8 cellular contexts compared by ENCODE assay signal in the genomic region with DNA sequence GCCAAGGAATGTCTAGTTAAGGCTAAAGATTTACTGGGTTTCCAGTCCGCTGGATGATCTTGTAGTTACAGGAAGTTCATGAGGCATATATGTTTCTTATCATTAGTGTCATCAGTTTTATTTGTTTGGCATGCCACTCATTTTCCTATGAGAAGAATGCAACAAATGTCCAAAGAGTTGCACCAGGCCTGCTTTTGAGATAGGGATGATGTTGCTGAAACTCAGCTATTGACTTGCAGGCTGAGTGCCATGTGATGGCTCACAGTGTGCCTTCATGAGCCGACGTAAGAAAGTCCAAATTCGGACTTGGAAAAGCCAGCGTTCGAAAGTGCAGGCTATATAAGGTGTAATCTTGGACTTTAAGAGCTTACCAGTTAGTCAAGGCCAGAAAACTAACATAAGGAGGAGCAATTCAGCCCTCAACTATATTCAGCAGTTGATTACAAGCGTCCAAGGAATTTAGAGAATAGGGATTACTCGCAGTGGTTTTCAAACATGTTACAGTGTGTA.
DNase-seq lines count a peak whose midpoint lies in the region; ATAC-seq, FAIRE-seq and TF ChIP-seq lines count a peak whose summit lies in the region.
"Had no signal": no experiment of that assay in that cellular context is flagged by ENCODE, and none has a peak within 500 bp of the region (broad histone marks: within the 10 kb centered on the region; RNA-seq: fewer than 3 reads in every experiment).

No MANE protein-coding gene starts in this region.

- WGBS in SK-N-SH (ENCODE audit: low lambda C conversion rate), result 19% methylated on average over 8 of the region's 8 CpGs
- 80 to 94% (median 83%) methylated on average over 8 of the region's 8 CpGs for WGBS in spleen, 5 donors
- 95% methylated on average over 8 of the region's 8 CpGs for WGBS in HepG2 (ENCODE audit: low lambda C conversion rate)

- H3K79me2 ChIP-seq in SK-N-SH (ENCODE audit: insufficient read depth), result peaks cover 5% of the 10 kb centered on the region; the same call in 1 of the 2 replicates
- H3K79me2 ChIP-seq in HepG2 (ENCODE audit: insufficient read depth, low read length), result no peaks in the 10 kb centered on the region

- no TSS peak for BruUV-seq in HepG2 (replicated peaks; lab: Mats Ljungman, UMichigan)

- H3K27me3 ChIP-seq in SK-N-SH (ENCODE audit: insufficient read depth) (no peaks in the 10 kb centered on the region), spleen (replicated peaks in 1 of 7) (no peaks in the 10 kb centered on the region), HepG2 (ENCODE audit: control insufficient read depth in 1 of 2, insufficient read depth in 2 of 2, low read length in 2 of 2) (no peaks in the 10 kb centered on the region; a peak in 1 of 5 replicates)

- no peaks in the 10 kb centered on the region for H3K9me2 ChIP-seq in SK-N-SH

- in situ Hi-C loops in HepG2 (cut with HindIII; ENCODE audit: extremely low pct_ligation_motif_present, low pct_unique_long_range_greater_than_20kb), result no loop called here

- CTCF ChIA-PET in SK-N-SH (lab: Yijun Ruan, JAX) (interaction anchor here (0.6 to 1.0 kb wide), 2 partner anchors 10 to 34 kb away, joined by 3 to 5 read pairs; no protein-coding TSS in a partner anchor), HepG2 (lab: Yijun Ruan, JAX; ENCODE audit: low intra/inter-chr PET ratio, low total read pairs) (no interaction called here)

- H3K27ac ChIP-seq in SK-N-SH (ENCODE audit: low read depth in 2 of 2, low read length in 1 of 2), result peak overlapping the region; percentile 18 to 99; a peak in 3 of 4 replicates
- H3K27ac ChIP-seq in spleen, result peak overlapping the region in 7 of 8 donors; percentile 58 to 96 (median 91)
- no peak overlapping the region for H3K27ac ChIP-seq in HepG2 (ENCODE audit: extremely low read length, insufficient read depth, low read length)

- H3F3A ChIP-seq in SK-N-SH (replicated peaks; ENCODE audit: insufficient read depth), result peaks cover 39% of the 10 kb centered on the region

- H3K4me2 ChIP-seq in SK-N-SH (peak overlapping the region; percentile 81), HepG2 (ENCODE audit: low read depth, low read length) (no peak overlapping the region)

- H3K36me3 ChIP-seq in SK-N-SH (replicated peaks in 1 of 2; ENCODE audit: control insufficient read depth in 1 of 2, insufficient read depth in 2 of 2, low read length in 1 of 2), result peaks cover 2 to 12% of the 10 kb centered on the region in 2 experiments
- H3K36me3 ChIP-seq in spleen, result peaks cover 0 to 61% (median 16%) of the 10 kb centered on the region in 6 donors
- H3K36me3 ChIP-seq in HepG2 (replicated peaks in 1 of 2; ENCODE audit: control insufficient read depth in 1 of 2, insufficient read depth in 2 of 2, low read length in 2 of 2), result peaks cover 2 to 10% of the 10 kb centered on the region in 2 experiments; a peak in 4 of 5 replicates

- H3K9me3 ChIP-seq in SK-N-SH (no peaks in the 10 kb centered on the region), spleen (peaks cover 0 to 10% (median 7%) of the 10 kb centered on the region in 8 donors), HepG2 (ENCODE audit: low read length) (no peaks in the 10 kb centered on the region)

- TF ChIP-seq POLR2A in spleen (IDR thresholded peaks at IDR 0.05) (no peak), HepG2 (IDR thresholded peaks at IDR 0.05; ENCODE audit: insufficient read depth in 1 of 2, low read depth in 2 of 2, low read length in 2 of 2) (no peak)

- H3K4me1 ChIP-seq in SK-N-SH (ENCODE audit: control insufficient read depth in 1 of 2, insufficient read depth in 2 of 2, low read depth in 1 of 2, low read length in 1 of 2) (peaks cover 3 to 28% of the 10 kb centered on the region in 2 experiments; a peak in 3 of 4 replicates), spleen (peaks cover 21 to 83% (median 66%) of the 10 kb centered on the region in 6 donors), HepG2 (ENCODE audit: insufficient read depth, low read length) (no peaks in the 10 kb centered on the region)

- 0 out of 4 replicates have a peak overlapping the region, but pooled peaks of 1 of the 2 experiments have one; percentile 18 for H3K4me3 ChIP-seq in SK-N-SH (ENCODE audit: low read depth in 2 of 2, low read length in 1 of 2)
- H3K4me3 ChIP-seq in spleen, result peak overlapping the region in 1 of 8 donors; percentile 32
- no peak overlapping the region for H3K4me3 ChIP-seq in HepG2 (replicated peaks in 1 of 3; ENCODE audit: insufficient read depth in 1 of 3, low read depth in 2 of 3, low read length in 3 of 3)

- H3K9ac ChIP-seq in SK-N-SH (peak overlapping the region; percentile 73), HepG2 (ENCODE audit: insufficient read depth, low read depth, low read length) (no peak overlapping the region)

- POLR2A ChIA-PET in SK-N-SH (lab: Yijun Ruan, JAX) (no interaction called here), HepG2 (lab: Yijun Ruan, JAX) (no interaction called here)

- no peak for TF ChIP-seq RAD21 in SK-N-SH (IDR thresholded peaks at IDR 0.05; ENCODE audit: low read length)
- TF ChIP-seq RAD21 in HepG2 (CRISPR knock-in tag; IDR thresholded peaks at IDR 0.05), result no peak

- DNase-seq in GM04504 (ENCODE audit: low read depth) (peak; percentile 96), SK-N-SH (no peak), fibroblast of peridontal ligament (ENCODE audit: extremely low read depth) (peak; percentile 97), spleen (peak; percentile 27), HepG2 (ENCODE audit: low spot score) (no peak), frontal cortex (ENCODE audit: low spot score in 2 of 2) (no peak), DMS53 (lab: John Stamatoyannopoulos, UW) (no peak)
- DNase-seq: activated CD8-positive, alpha-beta memory T cell treated with anti-CD3 and anti-CD28 coated beads, Interleukin-2, amount 50 U/mL, for 4 hours had no signal

- H4K20me1 ChIP-seq in SK-N-SH (ENCODE audit: insufficient read depth), result no peaks in the 10 kb centered on the region
- no peaks in the 10 kb centered on the region for H4K20me1 ChIP-seq in HepG2 (ENCODE audit: insufficient read depth, low read length)

- no peak overlapping the region for H2AFZ ChIP-seq in SK-N-SH (ENCODE audit: low read depth)
- H2AFZ ChIP-seq in HepG2 (ENCODE audit: low read length), result no peak overlapping the region

- no peak for ATAC-seq in HepG2

- intact Hi-C loops in spleen (cut with DNase I; ENCODE audit: low total_unique reads), result no loop called here
- intact Hi-C loops in HepG2 (cut with micrococcal nuclease; ENCODE audit: unreplicated experiment), result no loop called here

- FAIRE-seq in HepG2 (lab: Jason Lieb, UNC), result no peak
- FAIRE-seq in frontal cortex (lab: Jason Lieb, UNC), result no peak

- TF ChIP-seq CTCF in SK-N-SH (IDR thresholded peaks at IDR 0.05) (no peak), spleen (IDR thresholded peaks at IDR 0.05 in 8 of 11, conservative IDR thresholded peaks at IDR 0.05 in 3 of 11) (no peak), HepG2 (CRISPR knock-in tag; IDR thresholded peaks at IDR 0.05) (no peak)

- TF ChIP-seq EP300 in SK-N-SH (IDR thresholded peaks at IDR 0.05; ENCODE audit: borderline replicate concordance in 1 of 2, low read depth in 1 of 2, low read length in 1 of 2), result peak in 1 of 2 experiments; percentile 79; a peak in 2 of 4 replicates
- no peak for TF ChIP-seq EP300 in HepG2 (IDR thresholded peaks at IDR 0.05; ENCODE audit: low read depth in 2 of 2, low read length in 2 of 2)
- TF ChIP-seq EP300 in HepG2 (CRISPR knock-in tag; IDR thresholded peaks at IDR 0.05; ENCODE audit: borderline replicate concordance), result no peak

TF ChIP-seq in SK-N-SH, 30 proteins besides CTCF, POLR2A, EP300 and RAD21 (continues in another document):
- no peak for TF ChIP-seq SMC3 (IDR thresholded peaks at IDR 0.05; ENCODE audit: low read depth, low read length)
- TF ChIP-seq SIN3A (IDR thresholded peaks at IDR 0.05; ENCODE audit: borderline replicate concordance, low read depth, low read length), result no peak
- TF ChIP-seq RCOR1 (IDR thresholded peaks at IDR 0.05; ENCODE audit: low read length), result no peak
- TF ChIP-seq FOXM1 (IDR thresholded peaks at IDR 0.05; ENCODE audit: low read depth), result no peak
- peak; percentile 37; the same call in 1 of the 2 replicates for TF ChIP-seq FOSL2 (IDR thresholded peaks at IDR 0.05; ENCODE audit: borderline replicate concordance, low read depth)
- no peak for TF ChIP-seq MXI1 (IDR thresholded peaks at IDR 0.05; ENCODE audit: low read depth, low read length)
- TF ChIP-seq NFIC (IDR thresholded peaks at IDR 0.05; ENCODE audit: borderline replicate concordance), result peak; percentile 72; the same call in 1 of the 2 replicates
- TF ChIP-seq FOXJ3 (CRISPR knock-in tag; IDR thresholded peaks at IDR 0.05), result no peak
- TF ChIP-seq TCF12 (IDR thresholded peaks at IDR 0.05), result peak; percentile 81
- TF ChIP-seq POLR2AphosphoS5 (IDR thresholded peaks at IDR 0.05; ENCODE audit: low read depth, low read length), result no peak
- no peak for TF ChIP-seq GATA2 (CRISPR knock-in tag; IDR thresholded peaks at IDR 0.05)
- TF ChIP-seq TEAD4 (IDR thresholded peaks at IDR 0.05; ENCODE audit: borderline replicate concordance, insufficient read depth), result peak; percentile 59; the same call in 1 of the 2 replicates
- TF ChIP-seq RFX5 (IDR thresholded peaks at IDR 0.05; ENCODE audit: low read length), result no peak
- TF ChIP-seq ELF1 (IDR thresholded peaks at IDR 0.05), result peak; percentile 34; the same call in 1 of the 2 replicates

TF ChIP-seq in HepG2, 621 proteins besides CTCF, POLR2A, EP300 and RAD21:
- TF ChIP-seq STAG1 (CRISPR knock-in tag; IDR thresholded peaks at IDR 0.05) (no peak), MEIS1 (CRISPR knock-in tag; IDR thresholded peaks at IDR 0.05; ENCODE audit: borderline replicate concordance) (no peak)
- TF ChIP-seq, protein P1, sequence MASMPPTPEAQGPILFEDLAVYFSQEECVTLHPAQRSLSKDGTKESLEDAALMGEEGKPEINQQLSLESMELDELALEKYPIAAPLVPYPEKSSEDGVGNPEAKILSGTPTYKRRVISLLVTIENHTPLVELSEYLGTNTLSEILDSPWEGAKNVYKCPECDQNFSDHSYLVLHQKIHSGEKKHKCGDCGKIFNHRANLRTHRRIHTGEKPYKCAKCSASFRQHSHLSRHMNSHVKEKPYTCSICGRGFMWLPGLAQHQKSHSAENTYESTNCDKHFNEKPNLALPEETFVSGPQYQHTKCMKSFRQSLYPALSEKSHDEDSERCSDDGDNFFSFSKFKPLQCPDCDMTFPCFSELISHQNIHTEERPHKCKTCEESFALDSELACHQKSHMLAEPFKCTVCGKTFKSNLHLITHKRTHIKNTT (CRISPR knock-in tag; IDR thresholded peaks at IDR 0.05), result no peak

Comparison
In these comparisons a context has a peak if more than half of its experiments do, and no peak if none do; other contexts are left out.
1. DNase-seq: peak in GM04504 (single experiment), fibroblast of peridontal ligament (single experiment) and spleen (single experiment); none in SK-N-SH (single experiment), HepG2 (single experiment), frontal cortex (0 of 2) and DMS53 (single experiment).